Comparison of ENCODE assay signal across 8 cellular contexts in the genomic region with DNA sequence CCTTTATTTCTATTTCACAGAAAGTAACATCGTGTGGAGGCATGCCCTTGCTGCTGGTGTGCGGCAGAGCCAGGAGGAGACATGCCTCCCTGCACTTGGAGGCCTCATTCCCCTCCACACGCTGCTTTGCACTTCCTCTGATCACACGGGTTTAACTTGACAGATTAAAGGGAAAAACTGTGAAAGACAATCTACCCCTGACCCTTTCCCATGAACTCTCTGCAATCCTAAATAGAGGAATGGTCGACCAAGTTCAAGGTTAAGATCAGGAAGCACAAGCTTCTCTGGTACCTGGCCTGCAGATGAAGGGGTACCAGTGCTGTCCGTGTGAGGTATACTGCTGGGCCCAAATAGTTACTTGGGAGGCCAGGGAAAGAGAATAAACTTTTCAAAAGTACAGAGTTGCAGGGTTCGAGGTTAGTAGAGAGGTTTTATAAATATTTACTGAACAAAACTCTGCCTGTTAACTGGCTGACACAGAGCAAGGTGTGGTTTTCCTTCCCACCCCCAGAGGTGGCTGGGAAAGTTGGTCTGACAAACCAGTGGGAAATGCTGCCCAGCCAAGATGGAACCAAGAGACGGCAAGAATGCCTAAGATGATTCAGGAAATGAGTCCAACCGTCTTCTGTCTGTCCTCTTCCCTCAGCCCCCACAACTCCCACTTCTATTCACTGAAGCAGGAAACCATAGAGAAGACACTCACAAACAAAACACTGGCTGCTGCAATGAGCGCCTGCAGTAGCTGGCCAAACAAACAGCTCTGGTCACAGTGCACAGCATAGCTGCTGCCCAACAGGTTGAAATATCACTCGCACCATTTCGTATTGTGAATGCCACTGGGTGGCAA.
DNase-seq lines count a peak whose midpoint lies in the region; ATAC-seq and TF ChIP-seq lines count a peak whose summit lies in the region.

No MANE protein-coding gene starts in this region.

- no peaks in the 10 kb centered on the region for H3K27me3 ChIP-seq in A673 (replicated peaks; ENCODE audit: insufficient read depth, low read depth, low read length, poor library complexity)

- H3K4me1 ChIP-seq in A673 (ENCODE audit: insufficient read depth, low read length, poor library complexity, severe bottlenecking): peaks cover 41% of the 10 kb centered on the region

- H3K9me3 ChIP-seq in A673 (ENCODE audit: low read depth, low read length, poor library complexity, severe bottlenecking): no peaks in the 10 kb centered on the region

- intact Hi-C loops in A673 (cut with micrococcal nuclease; ENCODE audit: unreplicated experiment): no loop called here

- no peak overlapping the region for H3K4me3 ChIP-seq in A673 (ENCODE audit: low read depth, low read length, poor library complexity, severe bottlenecking)
- H3K4me3 ChIP-seq in NB4 (ENCODE audit: low read depth, low read length): peak overlapping the region; percentile 22
- H3K4me3 ChIP-seq in fibroblast of the aortic adventitia (ENCODE audit: low read depth, low read length): no peak overlapping the region

- POLR2A ChIA-PET in A673 (lab: Charles Lee; ENCODE audit: low non-redundant PET): interaction anchor here (0.6 kb wide), 1 partner anchor 93 kb away, joined by 3 read pairs; no protein-coding TSS in a partner anchor

- CTCF ChIA-PET in A673 (lab: Charles Lee): interaction anchor here (1.4 kb wide), 1 partner anchor 23 kb away, joined by 5 read pairs; no protein-coding TSS in a partner anchor

- BruUV-seq in A673 (replicated peaks; lab: Mats Ljungman, UMichigan): no TSS peak

- peak overlapping the region; percentile 55 for H3K27ac ChIP-seq in A673 (ENCODE audit: low read depth, low read length, poor library complexity, severe bottlenecking)

- TF ChIP-seq CTCF in A673 (conservative IDR thresholded peaks at IDR 0.05; ENCODE audit: low read depth, low read length) (no peak), GM20000 (IDR thresholded peaks at IDR 0.05; ENCODE audit: extremely low read depth, missing control alignments) (no peak), NB4 (IDR thresholded peaks at IDR 0.05; ENCODE audit: low read depth, low read length) (no peak), fibroblast of the aortic adventitia (IDR thresholded peaks at IDR 0.05; ENCODE audit: insufficient read depth, low read length) (no peak)

- H3K36me3 ChIP-seq in A673 (ENCODE audit: insufficient read depth, low read length, poor library complexity, severe bottlenecking): no peaks in the 10 kb centered on the region

- TF ChIP-seq POLR2A in NB4 (IDR thresholded peaks at IDR 0.05; ENCODE audit: extremely low read depth, insufficient read length): no peak

- peak; percentile 53 for DNase-seq in A673 (ENCODE audit: low spot score)
- peak; percentile 26 for DNase-seq in GM20000 (ENCODE audit: low spot score)
- peak; percentile 80 for DNase-seq in NB4 (ENCODE audit: low read depth)
- DNase-seq in fibroblast of the aortic adventitia (ENCODE audit: low read depth): peak; percentile 48
- DNase-seq in SKM-1 treated with dmso at 0.1 percent for 144 hours (lab: John Stamatoyannopoulos, UW; ENCODE audit: unreplicated experiment): no peak
- no peak for DNase-seq in NCI-H146 (lab: John Stamatoyannopoulos, UW)
- no peak for DNase-seq in cerebellum (ENCODE audit: low spot score)

- ATAC-seq in HG02840 (IDR thresholded peaks at IDR 0.05; ENCODE audit: low FRiP score, unreplicated experiment): no peak

Comparison
In these comparisons a context has a peak if more than half of its experiments do, and no peak if none do; other contexts are left out.
1. DNase-seq: peak in A673 (single experiment), GM20000 (single experiment), NB4 (single experiment) and fibroblast of the aortic adventitia (single experiment); none in SKM-1 treated with dmso at 0.1 percent for 144 hours (single experiment), NCI-H146 (single experiment) and cerebellum (single experiment).